In genomic region chr16:28596840-28597691, GRCh38 we compare ENCODE assay signal across 14 cellular contexts. TPM values are rescaled to one million over a fixed set of nuclear protein-coding genes. Genes with fewer than 3 reads are reported as not detected.
DNase-seq lines count a peak whose midpoint lies in the region; ATAC-seq, FAIRE-seq and TF ChIP-seq lines count a peak whose summit lies in the region.
"Had no signal": no experiment of that assay in that cellular context is flagged by ENCODE, and none has a peak within 500 bp of the region (broad histone marks: within the 10 kb centered on the region; RNA-seq: fewer than 3 reads in every experiment).

Gene SULT1A2, minus strand, starts transcription at chr16:28597050. Its CDS starts 1,120 bp downstream, at chr16:28595930.

- H3K27me3 Mint-ChIP-seq in MCF 10A (ENCODE audit: insufficient read depth, unreplicated experiment) = no peaks in the 10 kb centered on the region
- H3K27me3 Mint-ChIP-seq: stimulated activated naive CD8-positive, alpha-beta T cell treated with anti-CD3 and anti-CD28 coated beads, Interleukin-15, Interleukin-2, amounts not matched to agents 100 ng/mL and 50 ng/mL, for 24 hours had no signal

- 15 to 33% (median 29%) methylated on average over 11 of the region's 11 CpGs for WGBS in small intestine, 3 donors

- DNase-seq in KBM-7 (peak; percentile 81), MCF 10A (ENCODE audit: unreplicated experiment) (peak; percentile 43), left colon (peak; percentile 75 to 80), small intestine (peak; percentile 95), tibial artery (no peak), Ammon's horn (ENCODE audit: low spot score) (no peak)
- DNase-seq: EL had no signal

- in situ Hi-C loops in KBM-7 (cut with MboI; ENCODE audit: low pct_unique_long_range_greater_than_20kb, low sequenced_read_pairs) = no loop called here

- H3K27me3 ChIP-seq in small intestine (ENCODE audit: control insufficient read depth in 2 of 2, insufficient read depth in 2 of 2, low read length in 2 of 2) (no peaks in the 10 kb centered on the region), tibial artery (peaks cover 0 to 21% of the 10 kb centered on the region in 2 donors)

- no TSS peak for BruUV-seq in MCF 10A (replicated peaks; lab: Mats Ljungman, UMichigan)

- POLR2A ChIA-PET in MCF 10A (lab: Yijun Ruan, JAX) = no interaction called here

- peak within 1 kb of the TSS in 1 of 2 donors; percentile 51 for H3K4me3 ChIP-seq in small intestine (ENCODE audit: low read depth in 1 of 2, low read length in 2 of 2)
- H3K4me3 ChIP-seq in tibial artery = no peak within 1 kb of the TSS
- H3K4me3 ChIP-seq: smooth muscle cell had no signal

- FAIRE-seq in small intestine (lab: Jason Lieb, UNC) = no peak

- no peak within 1 kb of the TSS for H3K27ac Mint-ChIP-seq in MCF 10A (ENCODE audit: low read depth, unreplicated experiment)
- H3K27ac Mint-ChIP-seq: activated T-helper 1 cell treated with anti-CD3 and anti-CD28 coated beads, Interleukin-12 subunit alpha, Interleukin-12 subunit beta, Interleukin-2, Interleukin-4 antibody, amounts not matched to agents 30 ng/mL and 10 ng/mL and 1 ng/mL, durations not matched to agents 14 hours and 24 hours and 36 hours; stimulated activated naive CD8-positive, alpha-beta T cell treated with anti-CD3 and anti-CD28 coated beads, Interleukin-15, Interleukin-2, amounts not matched to agents 100 ng/mL and 50 ng/mL, for 24 hours had no signal

- CTCF ChIA-PET in MCF 10A (lab: Yijun Ruan, JAX) = interaction anchor here (0.6 to 1.3 kb wide), 5 partner anchors 10 to 350 kb away, joined by 3 to 4 read pairs (median 3); no protein-coding TSS in a partner anchor

- no peaks in the 10 kb centered on the region for H3K36me3 Mint-ChIP-seq in MCF 10A (ENCODE audit: insufficient read depth, unreplicated experiment)

- no peaks in the 10 kb centered on the region for H3K9me3 ChIP-seq in small intestine (ENCODE audit: control insufficient read depth, low read depth)
- no peaks in the 10 kb centered on the region for H3K9me3 ChIP-seq in tibial artery

- TF ChIP-seq CTCF in MCF 10A (IDR thresholded peaks at IDR 0.05; ENCODE audit: unreplicated experiment) = no peak
- no peak for TF ChIP-seq CTCF in tibial artery (IDR thresholded peaks at IDR 0.05)

- H3K9me3 Mint-ChIP-seq in MCF 10A (ENCODE audit: unreplicated experiment) = no peaks in the 10 kb centered on the region
- H3K9me3 Mint-ChIP-seq: activated T-helper 1 cell treated with anti-CD3 and anti-CD28 coated beads, Interleukin-12 subunit alpha, Interleukin-12 subunit beta, Interleukin-2, Interleukin-4 antibody, amounts not matched to agents 30 ng/mL and 10 ng/mL and 1 ng/mL, durations not matched to agents 14 hours and 24 hours and 36 hours; stimulated activated naive CD8-positive, alpha-beta T cell treated with anti-CD3 and anti-CD28 coated beads, Interleukin-15, Interleukin-2, amounts not matched to agents 100 ng/mL and 50 ng/mL, for 24 hours had no signal

- peaks cover 0 to 2% of the 10 kb centered on the region in 2 donors for H3K4me1 ChIP-seq in small intestine (ENCODE audit: control insufficient read depth in 2 of 2, insufficient read depth in 1 of 2, low read depth in 1 of 2, low read length in 1 of 2)
- H3K4me1 ChIP-seq in tibial artery = no peaks in the 10 kb centered on the region

- no peak within 1 kb of the TSS for H3K4me3 Mint-ChIP-seq in MCF 10A (ENCODE audit: unreplicated experiment)
- H3K4me3 Mint-ChIP-seq: activated T-helper 1 cell treated with anti-CD3 and anti-CD28 coated beads, Interleukin-12 subunit alpha, Interleukin-12 subunit beta, Interleukin-2, Interleukin-4 antibody, amounts not matched to agents 30 ng/mL and 10 ng/mL and 1 ng/mL, durations not matched to agents 14 hours and 24 hours and 36 hours; stimulated activated naive CD8-positive, alpha-beta T cell treated with anti-CD3 and anti-CD28 coated beads, Interleukin-15, Interleukin-2, amounts not matched to agents 100 ng/mL and 50 ng/mL, for 24 hours had no signal

- H3K36me3 ChIP-seq in small intestine (ENCODE audit: control insufficient read depth in 2 of 2, insufficient read depth in 2 of 2, low read length in 2 of 2) = no peaks in the 10 kb centered on the region
- peaks cover 0 to 11% (median 0%) of the 10 kb centered on the region in 3 donors for H3K36me3 ChIP-seq in tibial artery

- H3K4me1 Mint-ChIP-seq in MCF 10A (ENCODE audit: insufficient read depth, unreplicated experiment) = peaks cover 4% of the 10 kb centered on the region

- ATAC-seq in left colon = peak; percentile 70
- ATAC-seq in HG03280 (IDR thresholded peaks at IDR 0.05; ENCODE audit: unreplicated experiment) = no peak
- no peak for ATAC-seq in HG02763 (IDR thresholded peaks at IDR 0.05; ENCODE audit: unreplicated experiment)

- H3K27ac ChIP-seq in small intestine (ENCODE audit: low read depth in 1 of 2, low read length in 1 of 2) (peak within 1 kb of the TSS; percentile 71 to 83), tibial artery (no peak within 1 kb of the TSS)

- intact Hi-C loops in MCF 10A (cut with micrococcal nuclease) = no loop called here
- intact Hi-C loops in left colon (cut with DNase I, micrococcal nuclease) = no loop called here
- intact Hi-C loops in tibial artery (cut with DNase I; ENCODE audit: low total_unique reads) = no loop called here

RNA-seq across cellular contexts. Expression of gene SULT1A2, which starts in this region (rescaled TPM):
- total RNA-seq in MCF 10A (2022) (0.44 and 0.76 TPM in 2 replicates), left colon (10 to 100 TPM; 26.9 to 30.6 TPM)
- 100 to 1,000 TPM in 2 of 3 donors, 10 to 100 TPM in 1; 18.6 to 321 (median 228) TPM for polyA plus RNA-seq in small intestine
- total RNA-seq: dermis microvascular lymphatic vessel endothelial cell, HT1080, smooth muscle cell had no signal
- polyA plus RNA-seq: smooth muscle cell had no signal

Comparison
In these comparisons a context has a peak if more than half of its experiments do, and no peak if none do; other contexts are left out.
1. RNA of gene SULT1A2 (total RNA-seq): 26.9 to 30.6 TPM in left colon; 0.44 to 0.76 TPM in MCF 10A; every median in the first group is over 10 times any median in the second.
2. Peak in DNase-seq in MCF 10A; RNA of the gene not detected or under 1 TPM.
3. DNase-seq: peak in KBM-7 (single experiment), left colon (2 of 2) and small intestine (single experiment); none in tibial artery (0 of 2) and Ammon's horn (single experiment).
4. H3K27ac ChIP-seq: peak in small intestine (2 of 2); none in tibial artery (0 of 2).